30 cellular contexts compared by ENCODE assay signal in genomic region chr19:29926801-29927200, GRCh38.
"Had no signal": no experiment of that assay in that cellular context is flagged by ENCODE, and none has a peak within 500 bp of the region (broad histone marks: within the 10 kb centered on the region; RNA-seq: fewer than 3 reads in every experiment).

No MANE protein-coding gene starts in this region.

- H3K27me3 ChIP-seq: left lung, pancreas, vagina had no signal

- H3K27ac ChIP-seq: left lung, lower lobe of right lung, pancreas, prostate gland, skin epidermis, suprapubic skin, thoracic aorta, tibial artery, vagina had no signal

- H3K36me3 ChIP-seq: left lung, lower lobe of right lung, pancreas, prostate gland, suprapubic skin, thoracic aorta, tibial artery, vagina had no signal

- H3K36me3 Mint-ChIP-seq: immature natural killer cell, mesothelial cell of epicardium, naive B cell, natural killer cell had no signal

- H3K4me3 ChIP-seq: left lung, lower lobe of right lung, pancreas, prostate gland, skin epidermis, suprapubic skin, thoracic aorta, tibial artery, vagina had no signal

- H3K9me3 ChIP-seq: left lung, lower lobe of right lung, pancreas, prostate gland, suprapubic skin, thoracic aorta, tibial artery, vagina had no signal

- H3K27me3 Mint-ChIP-seq: stimulated activated naive CD8-positive, alpha-beta T cell treated with anti-CD3 and anti-CD28 coated beads, Interleukin-15, Interleukin-2, amounts not matched to agents 100 ng/mL and 50 ng/mL, for 24 hours had no signal

- H3K4me1 Mint-ChIP-seq: immature natural killer cell, mesothelial cell of epicardium, natural killer cell had no signal

- DNase-seq: hypothalamus; immature natural killer cell; kidney; left colon; left lung; lower lobe of right lung; mammary epithelial cell; mesenchymal stem cell; naive B cell; natural killer cell; nephron progenitor cell; nucleus accumbens; pancreas; retina; right cardiac atrium; stimulated activated CD4-positive, alpha-beta T cell treated with anti-CD3 and anti-CD28 coated beads, Interleukin-12 subunit alpha, Interleukin-12 subunit beta, amount 100 ng/mL, for 4 hours; stimulated activated CD4-positive, alpha-beta T cell treated with anti-CD3 and anti-CD28 coated beads, Interleukin-15, amount 100 ng/mL, for 24 hours; stimulated activated CD4-positive, alpha-beta T cell treated with anti-CD3 and anti-CD28 coated beads, Interleukin-2, amount 100 ng/mL, for 24 hours; stimulated activated CD4-positive, alpha-beta T cell treated with anti-CD3 and anti-CD28 coated beads, Interleukin-4, amount 100 ng/mL, for 1 hour; stimulated activated naive CD4-positive, alpha-beta T cell; tibial artery; trophoblast cell had no signal

- H3K4me3 Mint-ChIP-seq: immature natural killer cell; mesothelial cell of epicardium; natural killer cell; nephron progenitor cell; stimulated activated naive CD8-positive, alpha-beta T cell treated with anti-CD3 and anti-CD28 coated beads, Interleukin-15, Interleukin-2, amounts not matched to agents 100 ng/mL and 50 ng/mL, for 24 hours had no signal

- H3K9me3 Mint-ChIP-seq: immature natural killer cell; mesothelial cell of epicardium; natural killer cell; nephron progenitor cell; stimulated activated naive CD8-positive, alpha-beta T cell treated with anti-CD3 and anti-CD28 coated beads, Interleukin-15, Interleukin-2, amounts not matched to agents 100 ng/mL and 50 ng/mL, for 24 hours had no signal

- ATAC-seq: left colon, left lung, lower lobe of right lung, natural killer cell, pancreas, right cardiac atrium, sciatic nerve had no signal

- H3K4me1 ChIP-seq: left lung, lower lobe of right lung, pancreas, prostate gland, suprapubic skin, tibial artery, vagina had no signal

- H3K27ac Mint-ChIP-seq: immature natural killer cell; mesothelial cell of epicardium; naive B cell; natural killer cell; nephron progenitor cell; stimulated activated naive CD8-positive, alpha-beta T cell treated with anti-CD3 and anti-CD28 coated beads, Interleukin-15, Interleukin-2, amounts not matched to agents 100 ng/mL and 50 ng/mL, for 24 hours had no signal
